ENCODE assay signal across 8 cellular contexts in the genomic region with DNA sequence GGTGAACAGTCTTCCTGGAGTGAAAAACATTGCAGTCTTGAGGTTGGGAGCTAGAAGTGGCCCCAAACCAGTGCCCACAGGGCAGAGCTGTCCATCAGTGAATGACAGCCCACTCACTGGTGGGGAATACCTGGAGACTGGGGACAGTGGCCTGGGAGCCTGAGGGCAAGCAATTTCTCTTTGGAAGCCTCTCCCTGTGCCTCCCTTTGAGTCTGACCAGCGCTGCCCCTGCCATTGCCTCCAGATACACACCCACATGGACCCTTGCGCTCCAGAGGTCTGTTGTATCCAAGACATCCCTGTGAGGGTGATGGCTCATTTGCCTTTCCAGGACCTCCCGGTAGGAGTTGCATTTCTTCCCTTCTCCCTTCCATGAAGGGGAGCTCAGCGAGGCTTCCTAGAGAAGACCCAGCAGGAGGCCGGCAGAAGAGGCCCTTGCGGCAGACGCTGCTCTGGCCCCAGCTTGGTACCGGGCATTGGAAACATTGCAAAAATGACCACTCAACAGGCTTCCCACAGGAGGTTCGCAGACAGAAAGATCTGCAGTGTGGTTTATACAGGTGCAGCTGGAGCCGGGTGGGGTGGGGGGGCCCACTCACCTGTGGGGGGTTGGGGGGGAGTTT. TPM values are rescaled to one million over a fixed set of nuclear protein-coding genes. Genes with fewer than 3 reads are reported as not detected.
A peak's percentile ranks its signal among the peaks of the same experiment; 100 is the strongest.
DNase-seq lines count a peak whose midpoint lies in the region; ATAC-seq, FAIRE-seq and TF ChIP-seq lines count a peak whose summit lies in the region.

No MANE protein-coding gene starts in this region.

- no peak for FAIRE-seq in pancreas (lab: Jason Lieb, UNC)

- H3K9me3 ChIP-seq in CD4-positive, alpha-beta T cell (ENCODE audit: control insufficient read depth, low read length): no peaks in the 10 kb centered on the region
- no peaks in the 10 kb centered on the region for H3K9me3 ChIP-seq in OCI-LY1 (ENCODE audit: low read length)
- H3K9me3 ChIP-seq in pancreas: no peaks in the 10 kb centered on the region

- H3K27ac ChIP-seq in CD4-positive, alpha-beta T cell (ENCODE audit: low read depth, low read length): peak overlapping the region; percentile 86
- H3K27ac ChIP-seq in OCI-LY1 (ENCODE audit: low read depth, low read length, poor library complexity, severe bottlenecking) (peak overlapping the region; percentile 98), pancreas (peak overlapping the region; percentile 76 to 95 (median 85))

- H3K4me3 ChIP-seq in OCI-LY1 (ENCODE audit: low read depth, low read length, poor library complexity, severe bottlenecking): peak overlapping the region; percentile 54
- peak overlapping the region in 1 of 4 donors; percentile 2 for H3K4me3 ChIP-seq in pancreas

- intact Hi-C loops in CD4-positive, alpha-beta T cell (cut with DNase I, micrococcal nuclease): no loop called here
- intact Hi-C loops in pancreas (cut with DNase I): no loop called here

- H3K27me3 Mint-ChIP-seq in CD4-positive, alpha-beta T cell: no peaks in the 10 kb centered on the region
- H3K27me3 Mint-ChIP-seq in effector memory CD8-positive, alpha-beta T cell: no peaks in the 10 kb centered on the region

- peaks cover 3% of the 10 kb centered on the region for H3K9me3 Mint-ChIP-seq in CD4-positive, alpha-beta T cell
- H3K9me3 Mint-ChIP-seq in effector memory CD8-positive, alpha-beta T cell: no peaks in the 10 kb centered on the region

- 0 out of 2 replicates have a peak, but pooled peaks cover 4% of the 10 kb centered on the region for H3F3A ChIP-seq in OCI-LY1 (ENCODE audit: insufficient read depth, low read length)

- 59 to 61% methylated on average over 10 of the region's 10 CpGs for WGBS in pancreas, 2 donors

- peaks cover 69% of the 10 kb centered on the region for H3K79me2 ChIP-seq in OCI-LY1 (ENCODE audit: insufficient read depth, low read length)

- no peak for TF ChIP-seq CTCF in CD4-positive, alpha-beta T cell (IDR thresholded peaks at IDR 0.05)
- TF ChIP-seq CTCF in OCI-LY1 (IDR thresholded peaks at IDR 0.05; ENCODE audit: low read length) (no peak), pancreas (IDR thresholded peaks at IDR 0.05) (no peak)

- H3K36me3 ChIP-seq in OCI-LY1 (ENCODE audit: insufficient read depth, low read length): peaks cover 15% of the 10 kb centered on the region
- no peaks in the 10 kb centered on the region for H3K36me3 ChIP-seq in pancreas

- CTCF ChIA-PET in CD4-positive, alpha-beta T cell (lab: Charles Lee): interaction anchor here (0.9 to 2.6 kb wide), 19 partner anchors 9 to 151 kb away, joined by 3 to 28 read pairs (median 5); partner anchors contain the start of gene KLF13

- peak overlapping the region; percentile 82 for H3K4me3 Mint-ChIP-seq in CD4-positive, alpha-beta T cell
- H3K4me3 Mint-ChIP-seq in effector memory CD8-positive, alpha-beta T cell: peak overlapping the region; percentile 73 to 74

- H3K4me1 ChIP-seq in OCI-LY1 (ENCODE audit: insufficient read depth, low read length, severe bottlenecking): peaks cover 90% of the 10 kb centered on the region
- peaks cover 11 to 76% (median 72%) of the 10 kb centered on the region in 3 donors for H3K4me1 ChIP-seq in pancreas

- H2AFZ ChIP-seq in OCI-LY1 (ENCODE audit: low read length): no peak overlapping the region

- peaks cover 98% of the 10 kb centered on the region for H3K4me1 Mint-ChIP-seq in CD4-positive, alpha-beta T cell (ENCODE audit: low read depth)
- peaks cover 95% of the 10 kb centered on the region in 2 donors for H3K4me1 Mint-ChIP-seq in effector memory CD8-positive, alpha-beta T cell (ENCODE audit: low read depth in 2 of 2)

- peak overlapping the region; percentile 71 for H3K9ac ChIP-seq in OCI-LY1 (ENCODE audit: low read length)

- H3K36me3 Mint-ChIP-seq in CD4-positive, alpha-beta T cell (ENCODE audit: low read depth): peaks cover 35% of the 10 kb centered on the region
- peaks cover 89% of the 10 kb centered on the region for H3K36me3 Mint-ChIP-seq in effector memory CD8-positive, alpha-beta T cell (ENCODE audit: insufficient read depth)

- H4K20me1 ChIP-seq in OCI-LY1 (ENCODE audit: insufficient read depth, low read length): no peaks in the 10 kb centered on the region

- ATAC-seq in CD4-positive, alpha-beta T cell (ENCODE audit: poor library complexity): no peak
- ATAC-seq in effector memory CD8-positive, alpha-beta T cell (replicated peaks): no peak
- ATAC-seq in pancreas (no peak), GM21515 (IDR thresholded peaks at IDR 0.05; ENCODE audit: unreplicated experiment) (no peak)

- POLR2A ChIA-PET in CD4-positive, alpha-beta T cell (lab: Charles Lee): interaction anchor here (0.9 to 25.4 kb wide), 27 partner anchors 8 to 165 kb away, joined by 3 to 566 read pairs (median 5); partner anchors contain the start of gene KLF13

- H3K9me2 ChIP-seq in OCI-LY1 (ENCODE audit: low read depth, low read length): no peaks in the 10 kb centered on the region

- no peaks in the 10 kb centered on the region for H3K27me3 ChIP-seq in CD4-positive, alpha-beta T cell (ENCODE audit: control insufficient read depth, insufficient read depth, low read length)
- H3K27me3 ChIP-seq in OCI-LY1 (ENCODE audit: insufficient read depth, low read length) (no peaks in the 10 kb centered on the region), pancreas (no peaks in the 10 kb centered on the region)

- H3K4me2 ChIP-seq in OCI-LY1 (ENCODE audit: low read length): peak overlapping the region; percentile 77

- H3K27ac Mint-ChIP-seq in CD4-positive, alpha-beta T cell: peak overlapping the region; percentile 90
- peak overlapping the region; percentile 89 to 99 for H3K27ac Mint-ChIP-seq in effector memory CD8-positive, alpha-beta T cell

- no peak for DNase-seq in CD4-positive, alpha-beta T cell
- DNase-seq in effector memory CD8-positive, alpha-beta T cell: no peak
- DNase-seq in pancreas (peak in 2 of 6 donors; percentile 51 to 59), NCI-H774 (lab: John Stamatoyannopoulos, UW) (no peak), OCI-M1 (lab: John Stamatoyannopoulos, UW) (no peak), AG08395 (ENCODE audit: low spot score) (no peak)

RNA-seq across cellular contexts. Expression of gene KLF13, which starts 38.5 kb away (rescaled TPM):
- total RNA-seq in CD4-positive, alpha-beta T cell: 100 to 1,000 TPM; 284 to 308 TPM
- total RNA-seq in pancreas: 10 to 100 TPM; 28.6 to 57.1 (median 37.2) TPM
- polyA plus RNA-seq in pancreas: 10 to 100 TPM; 12.3 to 18.7 TPM

Comparison
In these comparisons a context has a peak if more than half of its experiments do, and no peak if none do; other contexts are left out.
1. RNA of gene KLF13, which starts 38.5 kb away (total RNA-seq): 284 to 308 TPM in CD4-positive, alpha-beta T cell; 28.6 to 57.1 TPM in pancreas; every median in the first group is over 4 times any median in the second.
2. Peak in every context shown above with its lines, with median percentiles within 50 percentile points of each other: H3K27ac ChIP-seq.